ENCODE assay signal across 1 cellular context in the genomic region with DNA sequence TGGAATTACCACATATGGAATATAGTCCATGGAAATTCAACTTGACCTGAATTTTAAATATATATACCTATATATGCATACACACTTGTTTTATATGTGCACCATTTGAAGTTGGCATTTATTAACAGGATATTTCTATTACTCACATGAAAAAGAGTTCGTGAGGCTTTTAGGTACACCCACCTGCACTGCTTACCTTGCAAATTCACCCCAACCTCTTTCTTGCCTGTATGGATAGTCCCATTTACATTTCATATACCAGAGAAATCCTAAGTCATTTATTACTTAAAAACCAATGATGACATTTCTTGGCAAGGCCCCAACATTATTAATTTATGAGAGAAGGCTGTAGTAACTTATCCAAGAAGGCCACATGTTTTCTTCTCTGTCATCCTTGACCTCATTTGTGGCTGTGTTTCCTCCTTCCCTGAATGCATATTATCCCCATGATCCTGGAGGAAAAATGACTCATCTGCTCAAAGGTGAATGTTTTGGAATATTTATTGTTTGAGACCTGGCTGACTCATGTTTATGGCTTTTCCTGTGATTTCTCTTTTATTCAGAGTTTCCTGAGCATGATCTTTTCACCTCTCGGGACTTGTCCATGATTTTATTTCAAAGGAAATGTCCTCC.
TF ChIP-seq lines count a peak whose summit lies in the region.

No MANE protein-coding gene starts in this region.

TF ChIP-seq in HepG2, 621 proteins besides CTCF, POLR2A, EP300 and RAD21 (continued from another document and continues in another):
- TF ChIP-seq MAFK (conservative IDR thresholded peaks at IDR 0.05 in 1 of 2, IDR thresholded peaks at IDR 0.05 in 1 of 2; ENCODE audit: low read length in 2 of 2) (peak; percentile 60 to 63; a peak in 3 of 4 replicates), PCBP2 (optimal IDR thresholded peaks at IDR 0.05; ENCODE audit: low read depth, low read length, poor library complexity, severe bottlenecking) (no peak), ZNF883 (CRISPR knock-in tag; IDR thresholded peaks at IDR 0.05; ENCODE audit: not compliant biosample characterization) (no peak), ZNF446 (CRISPR knock-in tag; IDR thresholded peaks at IDR 0.05) (no peak), KAT8 (CRISPR knock-in tag; IDR thresholded peaks at IDR 0.05) (0 out of 2 replicates have a peak, but pooled peaks have one; percentile 30), SMAD1 (CRISPR knock-in tag; IDR thresholded peaks at IDR 0.05; ENCODE audit: borderline replicate concordance, low read depth) (no peak), NR2F1 (CRISPR knock-in tag; IDR thresholded peaks at IDR 0.05) (peak in 1 of 2 experiments; percentile 72; a peak in 2 of 4 replicates), ETV5 (CRISPR knock-in tag; IDR thresholded peaks at IDR 0.05; ENCODE audit: borderline replicate concordance) (peak; percentile 59; the same call in 1 of the 2 replicates), TBL1XR1 (IDR thresholded peaks at IDR 0.05; ENCODE audit: borderline replicate concordance, low read length, partially characterized antibody) (no peak), EEA1 (CRISPR knock-in tag; IDR thresholded peaks at IDR 0.05; ENCODE audit: borderline replicate concordance) (no peak), ZNF674 (CRISPR knock-in tag; IDR thresholded peaks at IDR 0.05; ENCODE audit: low read depth) (no peak), ZNF644 (CRISPR knock-in tag; IDR thresholded peaks at IDR 0.05; ENCODE audit: low read depth) (no peak), ZNF652 (CRISPR knock-in tag; IDR thresholded peaks at IDR 0.05; ENCODE audit: borderline replicate concordance, low read depth) (no peak), CHD4 (IDR thresholded peaks at IDR 0.05; ENCODE audit: borderline replicate concordance, low read length) (no peak), HOMEZ (CRISPR knock-in tag; IDR thresholded peaks at IDR 0.05; ENCODE audit: low read depth) (peak; percentile 68; the same call in 1 of the 2 replicates), ZNF24 (IDR thresholded peaks at IDR 0.05) (no peak), ZNF737 (CRISPR knock-in tag; IDR thresholded peaks at IDR 0.05; ENCODE audit: borderline replicate concordance) (no peak), ZBTB20 (CRISPR knock-in tag; IDR thresholded peaks at IDR 0.05; ENCODE audit: borderline replicate concordance, low read depth) (no peak), BCL6 (CRISPR knock-in tag; IDR thresholded peaks at IDR 0.05) (no peak), ZFP37 (CRISPR knock-in tag; IDR thresholded peaks at IDR 0.05; ENCODE audit: borderline replicate concordance) (no peak), ZNF552 (CRISPR knock-in tag; IDR thresholded peaks at IDR 0.05; ENCODE audit: borderline replicate concordance) (no peak), ZHX2 (IDR thresholded peaks at IDR 0.05; ENCODE audit: low read depth) (no peak), ZHX2 (CRISPR knock-in tag; IDR thresholded peaks at IDR 0.05; ENCODE audit: borderline replicate concordance) (no peak), NFKBIZ (CRISPR knock-in tag; IDR thresholded peaks at IDR 0.05) (no peak), ZNF136 (CRISPR knock-in tag; IDR thresholded peaks at IDR 0.05; ENCODE audit: low read depth) (no peak), SYNCRIP (IDR thresholded peaks at IDR 0.05; ENCODE audit: insufficient read depth, low read depth, low read length) (no peak), SOX6 (IDR thresholded peaks at IDR 0.05) (no peak), SOX6 (CRISPR knock-in tag; IDR thresholded peaks at IDR 0.05) (peak; percentile 57), FOXA3 (CRISPR knock-in tag; IDR thresholded peaks at IDR 0.05) (no peak), CAMTA2 (CRISPR knock-in tag; IDR thresholded peaks at IDR 0.05; ENCODE audit: borderline replicate concordance) (no peak), ZEB1 (IDR thresholded peaks at IDR 0.05; ENCODE audit: insufficient replicate concordance, low read depth) (no peak)
- TF ChIP-seq, protein P1, sequence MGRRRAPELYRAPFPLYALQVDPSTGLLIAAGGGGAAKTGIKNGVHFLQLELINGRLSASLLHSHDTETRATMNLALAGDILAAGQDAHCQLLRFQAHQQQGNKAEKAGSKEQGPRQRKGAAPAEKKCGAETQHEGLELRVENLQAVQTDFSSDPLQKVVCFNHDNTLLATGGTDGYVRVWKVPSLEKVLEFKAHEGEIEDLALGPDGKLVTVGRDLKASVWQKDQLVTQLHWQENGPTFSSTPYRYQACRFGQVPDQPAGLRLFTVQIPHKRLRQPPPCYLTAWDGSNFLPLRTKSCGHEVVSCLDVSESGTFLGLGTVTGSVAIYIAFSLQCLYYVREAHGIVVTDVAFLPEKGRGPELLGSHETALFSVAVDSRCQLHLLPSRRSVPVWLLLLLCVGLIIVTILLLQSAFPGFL (CRISPR knock-in tag; IDR thresholded peaks at IDR 0.05), result no peak
- TF ChIP-seq, protein P2, sequence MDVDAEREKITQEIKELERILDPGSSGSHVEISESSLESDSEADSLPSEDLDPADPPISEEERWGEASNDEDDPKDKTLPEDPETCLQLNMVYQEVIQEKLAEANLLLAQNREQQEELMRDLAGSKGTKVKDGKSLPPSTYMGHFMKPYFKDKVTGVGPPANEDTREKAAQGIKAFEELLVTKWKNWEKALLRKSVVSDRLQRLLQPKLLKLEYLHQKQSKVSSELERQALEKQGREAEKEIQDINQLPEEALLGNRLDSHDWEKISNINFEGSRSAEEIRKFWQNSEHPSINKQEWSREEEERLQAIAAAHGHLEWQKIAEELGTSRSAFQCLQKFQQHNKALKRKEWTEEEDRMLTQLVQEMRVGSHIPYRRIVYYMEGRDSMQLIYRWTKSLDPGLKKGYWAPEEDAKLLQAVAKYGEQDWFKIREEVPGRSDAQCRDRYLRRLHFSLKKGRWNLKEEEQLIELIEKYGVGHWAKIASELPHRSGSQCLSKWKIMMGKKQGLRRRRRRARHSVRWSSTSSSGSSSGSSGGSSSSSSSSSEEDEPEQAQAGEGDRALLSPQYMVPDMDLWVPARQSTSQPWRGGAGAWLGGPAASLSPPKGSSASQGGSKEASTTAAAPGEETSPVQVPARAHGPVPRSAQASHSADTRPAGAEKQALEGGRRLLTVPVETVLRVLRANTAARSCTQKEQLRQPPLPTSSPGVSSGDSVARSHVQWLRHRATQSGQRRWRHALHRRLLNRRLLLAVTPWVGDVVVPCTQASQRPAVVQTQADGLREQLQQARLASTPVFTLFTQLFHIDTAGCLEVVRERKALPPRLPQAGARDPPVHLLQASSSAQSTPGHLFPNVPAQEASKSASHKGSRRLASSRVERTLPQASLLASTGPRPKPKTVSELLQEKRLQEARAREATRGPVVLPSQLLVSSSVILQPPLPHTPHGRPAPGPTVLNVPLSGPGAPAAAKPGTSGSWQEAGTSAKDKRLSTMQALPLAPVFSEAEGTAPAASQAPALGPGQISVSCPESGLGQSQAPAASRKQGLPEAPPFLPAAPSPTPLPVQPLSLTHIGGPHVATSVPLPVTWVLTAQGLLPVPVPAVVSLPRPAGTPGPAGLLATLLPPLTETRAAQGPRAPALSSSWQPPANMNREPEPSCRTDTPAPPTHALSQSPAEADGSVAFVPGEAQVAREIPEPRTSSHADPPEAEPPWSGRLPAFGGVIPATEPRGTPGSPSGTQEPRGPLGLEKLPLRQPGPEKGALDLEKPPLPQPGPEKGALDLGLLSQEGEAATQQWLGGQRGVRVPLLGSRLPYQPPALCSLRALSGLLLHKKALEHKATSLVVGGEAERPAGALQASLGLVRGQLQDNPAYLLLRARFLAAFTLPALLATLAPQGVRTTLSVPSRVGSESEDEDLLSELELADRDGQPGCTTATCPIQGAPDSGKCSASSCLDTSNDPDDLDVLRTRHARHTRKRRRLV (CRISPR knock-in tag; IDR thresholded peaks at IDR 0.05), result no peak
- TF ChIP-seq, protein P3, sequence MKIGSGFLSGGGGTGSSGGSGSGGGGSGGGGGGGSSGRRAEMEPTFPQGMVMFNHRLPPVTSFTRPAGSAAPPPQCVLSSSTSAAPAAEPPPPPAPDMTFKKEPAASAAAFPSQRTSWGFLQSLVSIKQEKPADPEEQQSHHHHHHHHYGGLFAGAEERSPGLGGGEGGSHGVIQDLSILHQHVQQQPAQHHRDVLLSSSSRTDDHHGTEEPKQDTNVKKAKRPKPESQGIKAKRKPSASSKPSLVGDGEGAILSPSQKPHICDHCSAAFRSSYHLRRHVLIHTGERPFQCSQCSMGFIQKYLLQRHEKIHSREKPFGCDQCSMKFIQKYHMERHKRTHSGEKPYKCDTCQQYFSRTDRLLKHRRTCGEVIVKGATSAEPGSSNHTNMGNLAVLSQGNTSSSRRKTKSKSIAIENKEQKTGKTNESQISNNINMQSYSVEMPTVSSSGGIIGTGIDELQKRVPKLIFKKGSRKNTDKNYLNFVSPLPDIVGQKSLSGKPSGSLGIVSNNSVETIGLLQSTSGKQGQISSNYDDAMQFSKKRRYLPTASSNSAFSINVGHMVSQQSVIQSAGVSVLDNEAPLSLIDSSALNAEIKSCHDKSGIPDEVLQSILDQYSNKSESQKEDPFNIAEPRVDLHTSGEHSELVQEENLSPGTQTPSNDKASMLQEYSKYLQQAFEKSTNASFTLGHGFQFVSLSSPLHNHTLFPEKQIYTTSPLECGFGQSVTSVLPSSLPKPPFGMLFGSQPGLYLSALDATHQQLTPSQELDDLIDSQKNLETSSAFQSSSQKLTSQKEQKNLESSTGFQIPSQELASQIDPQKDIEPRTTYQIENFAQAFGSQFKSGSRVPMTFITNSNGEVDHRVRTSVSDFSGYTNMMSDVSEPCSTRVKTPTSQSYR (CRISPR knock-in tag; IDR thresholded peaks at IDR 0.05; ENCODE audit: borderline replicate concordance), result no peak
- TF ChIP-seq, protein P4, sequence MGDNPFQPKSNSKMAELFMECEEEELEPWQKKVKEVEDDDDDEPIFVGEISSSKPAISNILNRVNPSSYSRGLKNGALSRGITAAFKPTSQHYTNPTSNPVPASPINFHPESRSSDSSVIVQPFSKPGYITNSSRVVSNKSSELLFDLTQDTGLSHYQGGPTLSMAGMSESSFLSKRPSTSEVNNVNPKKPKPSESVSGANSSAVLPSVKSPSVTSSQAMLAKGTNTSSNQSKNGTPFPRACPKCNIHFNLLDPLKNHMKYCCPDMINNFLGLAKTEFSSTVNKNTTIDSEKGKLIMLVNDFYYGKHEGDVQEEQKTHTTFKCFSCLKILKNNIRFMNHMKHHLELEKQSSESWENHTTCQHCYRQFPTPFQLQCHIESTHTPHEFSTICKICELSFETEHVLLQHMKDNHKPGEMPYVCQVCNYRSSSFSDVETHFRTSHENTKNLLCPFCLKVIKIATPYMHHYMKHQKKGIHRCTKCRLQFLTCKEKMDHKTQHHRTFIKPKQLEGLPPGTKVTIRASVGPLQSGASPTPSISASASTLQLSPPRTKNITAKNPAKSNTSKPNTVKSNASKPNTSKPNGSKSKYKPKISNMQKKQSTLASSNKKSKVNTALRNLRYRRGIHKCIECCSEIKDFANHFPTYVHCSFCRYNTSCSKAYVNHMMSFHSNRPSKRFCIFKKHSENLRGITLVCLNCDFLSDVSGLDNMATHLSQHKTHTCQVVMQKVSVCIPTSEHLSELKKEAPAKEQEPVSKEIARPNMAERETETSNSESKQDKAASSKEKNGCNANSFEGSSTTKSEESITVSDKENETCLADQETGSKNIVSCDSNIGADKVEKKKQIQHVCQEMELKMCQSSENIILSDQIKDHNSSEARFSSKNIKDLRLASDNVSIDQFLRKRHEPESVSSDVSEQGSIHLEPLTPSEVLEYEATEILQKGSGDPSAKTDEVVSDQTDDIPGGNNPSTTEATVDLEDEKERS (CRISPR knock-in tag; IDR thresholded peaks at IDR 0.05), result no peak
